8 cellular contexts compared by ENCODE assay signal in genomic region chr15:99123706-99124451, GRCh38. TPM values are rescaled to one million over a fixed set of nuclear protein-coding genes. Genes with fewer than 3 reads are reported as not detected.
DNase-seq lines count a peak whose midpoint lies in the region; FAIRE-seq and TF ChIP-seq lines count a peak whose summit lies in the region.

No MANE protein-coding gene starts in this region.

- no peak for TF ChIP-seq EP300 in esophagus muscularis mucosa (IDR thresholded peaks at IDR 0.05)

- H3K27ac ChIP-seq in esophagus muscularis mucosa (replicated peaks in 1 of 4) (peak overlapping the region; percentile 97 to 98 (median 98)), muscle layer of colon (ENCODE audit: low read depth, low read length) (peak overlapping the region; percentile 84)

- H3K9ac ChIP-seq in muscle layer of colon (ENCODE audit: low read length) = peak overlapping the region; percentile 35

- TF ChIP-seq CTCF in AG09319 (IDR thresholded peaks at IDR 0.05; ENCODE audit: low read depth, low read length) (no peak), esophagus muscularis mucosa (IDR thresholded peaks at IDR 0.05) (no peak)

- H3K4me1 ChIP-seq in esophagus muscularis mucosa (peaks cover 62 to 100% (median 100%) of the 10 kb centered on the region in 4 donors), muscle layer of colon (ENCODE audit: insufficient read depth, low read length) (peaks cover 96% of the 10 kb centered on the region)

- intact Hi-C loops in esophagus muscularis mucosa (cut with DNase I) = loop anchor here (5.0 kb wide), 1 partner anchor 48 kb away; no protein-coding TSS in a partner anchor

- H3K36me3 ChIP-seq in esophagus muscularis mucosa (peaks cover 12 to 77% (median 52%) of the 10 kb centered on the region in 4 donors), muscle layer of colon (ENCODE audit: insufficient read depth, low read length) (peaks cover 78% of the 10 kb centered on the region)

- peak; percentile 48 for FAIRE-seq in HTR-8/SVneo (lab: Jason Lieb, UNC)

- WGBS in esophagus muscularis mucosa = 16% methylated on average over 10 of the region's 21 CpGs

- DNase-seq in AG09319 (ENCODE audit: extremely low read depth, low read depth) (peak; percentile 83), HTR-8/SVneo (ENCODE audit: insufficient read length, low spot score) (peak; percentile 87), SK-MEL-5 (ENCODE audit: low read depth, low spot score) (peak; percentile 85), esophagus muscularis mucosa (ENCODE audit: extremely low spot score) (no peak), NCI-H2196 (lab: John Stamatoyannopoulos, UW; ENCODE audit: unreplicated experiment) (no peak)
- no peak for DNase-seq in activated CD4-positive, alpha-beta T cell treated with anti-CD3 and anti-CD28 coated beads, Interleukin-2, amount 50 U/mL, for 48 hours
- DNase-seq in stimulated activated CD8-positive, alpha-beta memory T cell treated with anti-CD3 and anti-CD28 coated beads, Interleukin-4, amount 100 ng/mL, for 48 hours = no peak

- peak overlapping the region; percentile 9 to 46 (median 37) for H3K4me3 ChIP-seq in esophagus muscularis mucosa
- H3K4me3 ChIP-seq in muscle layer of colon (ENCODE audit: low read depth in 1 of 2, low read length in 2 of 2) = peak overlapping the region in 1 of 2 donors; percentile 39

- H3K27me3 ChIP-seq in esophagus muscularis mucosa (no peaks in the 10 kb centered on the region), muscle layer of colon (ENCODE audit: control insufficient read depth in 1 of 2, insufficient read depth in 2 of 2, low read length in 2 of 2) (no peaks in the 10 kb centered on the region)

- no peak for TF ChIP-seq POLR2A in esophagus muscularis mucosa (IDR thresholded peaks at IDR 0.05; ENCODE audit: low read depth)

- in situ Hi-C loops in SK-MEL-5 (cut with HindIII; ENCODE audit: low pct_unique_long_range_greater_than_20kb, low sequenced_read_pairs) = no loop called here

- H3K9me3 ChIP-seq in esophagus muscularis mucosa (no peaks in the 10 kb centered on the region), muscle layer of colon (ENCODE audit: low read length) (no peaks in the 10 kb centered on the region)

RNA-seq across cellular contexts. Expression of gene SYNM, which starts 19.0 kb away (rescaled TPM):
- total RNA-seq in SK-MEL-5 (2014; rRNA removed; shearing (Covaris generic)) = 20.3 and 25.9 TPM in 2 replicates
- polyA plus RNA-seq in SK-MEL-5 (2015; cell fraction: cytosol; rRNA removed) = 23.1 and 28.7 TPM in 2 replicates
- 68.4 and 103 TPM in 2 replicates for polyA plus RNA-seq in SK-MEL-5 (2015; cell fraction: nucleus; rRNA removed)
- 1,000 to 10,000 TPM; 1,866 to 2,563 (median 2,454) TPM for total RNA-seq in esophagus muscularis mucosa

Comparison
In these comparisons a context has a peak if more than half of its experiments do, and no peak if none do; other contexts are left out.
1. DNase-seq: peak in AG09319 (single experiment), HTR-8/SVneo (single experiment) and SK-MEL-5 (single experiment); none in esophagus muscularis mucosa (single experiment), activated CD4-positive, alpha-beta T cell treated with anti-CD3 and anti-CD28 coated beads, Interleukin-2, amount 50 U/mL, for 48 hours (0 of 2), stimulated activated CD8-positive, alpha-beta memory T cell treated with anti-CD3 and anti-CD28 coated beads, Interleukin-4, amount 100 ng/mL, for 48 hours (single experiment) and NCI-H2196 (single experiment).
2. RNA of gene SYNM, which starts 19.0 kb away (total RNA-seq): 1,866 to 2,563 TPM in esophagus muscularis mucosa; 20.3 to 25.9 TPM in SK-MEL-5; every median in the first group is over 10 times any median in the second.